ENCODE assay signal across 37 cellular contexts in genomic region chr20:63384336-63384735, GRCh38. TPM values are rescaled to one million over a fixed set of nuclear protein-coding genes. Genes with fewer than 3 reads are reported as not detected.
"Had no signal": no experiment of that assay in that cellular context is flagged by ENCODE, and none has a peak within 500 bp of the region (broad histone marks: within the 10 kb centered on the region; RNA-seq: fewer than 3 reads in every experiment).

No MANE protein-coding gene starts in this region.

- H3K36me3 ChIP-seq: adrenal gland, ascending aorta, brain microvascular endothelial cell, breast epithelium, cardiac muscle cell had no signal

- H3K4me1 ChIP-seq: adrenal gland, ascending aorta, body of pancreas, breast epithelium had no signal

- H3K27ac ChIP-seq: adrenal gland, ascending aorta, body of pancreas, brain microvascular endothelial cell, breast epithelium, cardiac muscle cell had no signal

- H3K4me3 ChIP-seq: adrenal gland, ascending aorta, body of pancreas, breast epithelium, cardiac muscle cell had no signal

- ATAC-seq: activated naive CD4-positive, alpha-beta T cell treated with anti-CD3 and anti-CD28 coated beads, Interleukin-2, amount 50 U/mL, for 72 hours; activated naive CD8-positive, alpha-beta T cell treated with anti-CD3 and anti-CD28 coated beads, Interleukin-2, amount 50 U/mL, for 24 hours; activated T-cell treated with anti-CD3 and anti-CD28 coated beads, Interleukin-2, amount 50 U/mL, for 4 hours; activated T-cell treated with anti-CD3 and anti-CD28 coated beads, Interleukin-2, amount 50 U/mL, for 72 hours; activated T-helper 17 cell treated with anti-CD3 and anti-CD28 coated beads, Interleukin-2, amount 50 U/mL, for 72 hours; body of pancreas had no signal

- DNase-seq: activated effector memory CD4-positive, alpha-beta T cell treated with anti-CD3 and anti-CD28 coated beads, Interleukin-2, amount 50 U/mL, for 16 hours; activated effector memory CD4-positive, alpha-beta T cell treated with Interleukin-2 at 50 U/mL for 16 hours; activated gamma-delta T cell; activated gamma-delta T cell treated with Interleukin-2 at 50 U/mL for 16 hours; activated naive CD4-positive, alpha-beta T cell; activated naive CD4-positive, alpha-beta T cell treated with anti-CD3 and anti-CD28 coated beads for 36 hours; activated naive CD4-positive, alpha-beta T cell treated with anti-CD3 and anti-CD28 coated beads, Interleukin-2, amount 10 ng/mL, durations not matched to agents 7 days and 5 days; activated naive CD4-positive, alpha-beta T cell treated with anti-CD3 and anti-CD28 coated beads, Interleukin-2, amount 50 U/mL, for 16 hours; activated naive CD4-positive, alpha-beta T cell treated with Interleukin-2 at 50 U/mL for 16 hours; activated naive CD8-positive, alpha-beta T cell treated with anti-CD3 and anti-CD28 coated beads for 36 hours; activated naive CD8-positive, alpha-beta T cell treated with anti-CD3 and anti-CD28 coated beads, Interleukin-2, amount 10 ng/mL, durations not matched to agents 7 days and 5 days; activated naive CD8-positive, alpha-beta T cell treated with anti-CD3 and anti-CD28 coated beads, Interleukin-2, amount 50 U/mL, for 24 hours; activated T-cell treated with anti-CD3 and anti-CD28 coated beads, Interleukin-2, amount 50 U/mL, for 24 hours; activated T-cell treated with anti-CD3 and anti-CD28 coated beads, Interleukin-2, amount 50 U/mL, for 4 hours; activated T-cell treated with anti-CD3 and anti-CD28 coated beads, Interleukin-2, amount 50 U/mL, for 48 hours; activated T-cell treated with anti-CD3 and anti-CD28 coated beads, Interleukin-2, amount 50 U/mL, for 72 hours; adrenal gland; amniotic stem cell; amygdala; anterior cingulate cortex; aorta; body of pancreas; brain microvascular endothelial cell; caudate nucleus; central memory CD4-positive, alpha-beta T cell; cerebellar nuclear complex had no signal

- FAIRE-seq: astrocyte, bronchial epithelial cell had no signal

- H3K27me3 ChIP-seq: ascending aorta had no signal

RNA-seq across cellular contexts. Expression of gene CHRNA4, which starts 23.2 kb away (rescaled TPM):
- total RNA-seq: activated naive CD4-positive, alpha-beta T cell treated with anti-CD3 and anti-CD28 coated beads for 36 hours; activated naive CD4-positive, alpha-beta T cell treated with anti-CD3 and anti-CD28 coated beads, Interleukin-2, amount 50 U/mL, for 72 hours; activated naive CD8-positive, alpha-beta T cell treated with anti-CD3 and anti-CD28 coated beads for 36 hours; activated naive CD8-positive, alpha-beta T cell treated with anti-CD3 and anti-CD28 coated beads, Interleukin-2, amount 10 ng/mL, durations not matched to agents 7 days and 5 days; activated T-cell treated with anti-CD3 and anti-CD28 coated beads, Interleukin-2, amount 50 U/mL, for 4 hours; activated T-cell treated with anti-CD3 and anti-CD28 coated beads, Interleukin-2, amount 50 U/mL, for 72 hours; activated T-helper 1 cell treated with anti-CD3 and anti-CD28 coated beads, Interleukin-12 subunit alpha, Interleukin-12 subunit beta, Interleukin-2, Interleukin-4 antibody, amounts not matched to agents 30 ng/mL and 10 ng/mL and 1 ng/mL, durations not matched to agents 14 hours and 24 hours and 36 hours; activated T-helper 17 cell treated with anti-CD3 and anti-CD28 coated beads, Interleukin-2, amount 50 U/mL, for 72 hours; activated T-helper 2 cell treated with anti-CD3 and anti-CD28 coated beads, Interferon-gamma antibody, Interleukin-2, Interleukin-4, amounts not matched to agents 10 μg/mL and 5 μg/mL and 100 μg/mL, durations not matched to agents 14 hours and 24 hours and 36 hours; aorta; ascending aorta; body of pancreas; breast epithelium; bronchial epithelial cell; chondrocyte had no signal
- polyA plus RNA-seq: adipose tissue, aorta, cardiac muscle cell had no signal
